16 cellular contexts compared by ENCODE assay signal in genomic region chr15:74418575-74419338, GRCh38. TPM values are rescaled to one million over a fixed set of nuclear protein-coding genes. Genes with fewer than 3 reads are reported as not detected.
DNase-seq lines count a peak whose midpoint lies in the region; ATAC-seq, FAIRE-seq and TF ChIP-seq lines count a peak whose summit lies in the region.
"Had no signal": no experiment of that assay in that cellular context is flagged by ENCODE, and none has a peak within 500 bp of the region (broad histone marks: within the 10 kb centered on the region; RNA-seq: fewer than 3 reads in every experiment).

No MANE protein-coding gene starts in this region.

- no peaks in the 10 kb centered on the region for H3K9me3 Mint-ChIP-seq in T-helper 2 cell treated with Interferon-gamma antibody and Interleukin-4, amounts not matched to agents 5 μg/mL and 100 μg/mL, for 36 hours
- H3K9me3 Mint-ChIP-seq: CD4-positive, alpha-beta T cell had no signal

- H2AK5ac ChIP-seq in H1 (ENCODE audit: low read depth, low read length) = no peak overlapping the region

- POLR2A ChIA-PET in H1 (lab: Charles Lee; ENCODE audit: partially characterized antibody) = interaction anchor here (1.7 to 3.3 kb wide), 2 partner anchors 7 to 13 kb away, joined by 5 to 8 read pairs; no protein-coding TSS in a partner anchor

- H3K4me3 ChIP-seq in RWPE2 (ENCODE audit: severe bottlenecking) (no peak overlapping the region), H1 (ENCODE audit: extremely low read depth in 1 of 4, insufficient read depth in 2 of 4, low read depth in 3 of 4, low read length in 4 of 4) (no peak overlapping the region), spleen (no peak overlapping the region)

- no peak overlapping the region for H2BK15ac ChIP-seq in H1 (ENCODE audit: low read length)

- H2AFZ ChIP-seq in H1 (ENCODE audit: low read length) = no peak overlapping the region

- H3K14ac ChIP-seq in H1 (ENCODE audit: insufficient read length) = no peak overlapping the region

- H4K20me1 ChIP-seq in H1 (replicated peaks in 1 of 2; ENCODE audit: control insufficient read depth in 1 of 2, insufficient read depth in 2 of 2, low read length in 2 of 2) = peaks cover 6 to 18% of the 10 kb centered on the region in 2 experiments

- H3K27ac Mint-ChIP-seq in T-helper 2 cell treated with Interferon-gamma antibody and Interleukin-4, amounts not matched to agents 5 μg/mL and 100 μg/mL, for 36 hours = peak overlapping the region; percentile 29
- H3K27ac Mint-ChIP-seq: CD4-positive, alpha-beta T cell had no signal

- H3K36me3 ChIP-seq in RWPE2 (ENCODE audit: low read depth) (peaks cover 40% of the 10 kb centered on the region), H1 (ENCODE audit: control insufficient read depth in 2 of 4, insufficient read depth in 4 of 4, low read length in 3 of 4) (peaks cover 0 to 7% (median under 1%) of the 10 kb centered on the region in 4 experiments; a peak in 3 of 8 replicates), spleen (peaks cover 0 to 68% (median 45%) of the 10 kb centered on the region in 6 donors)

- no peak overlapping the region for H3K23ac ChIP-seq in H1 (ENCODE audit: insufficient read length)

- H3K4me2 ChIP-seq in H1 (ENCODE audit: insufficient read depth in 1 of 2, low read depth in 2 of 2, low read length in 2 of 2) = no peak overlapping the region
- H3K4me2 ChIP-seq: SK-N-SH had no signal

- no peak for TF ChIP-seq RAD21 in H1 (IDR thresholded peaks at IDR 0.05 in 1 of 2, conservative IDR thresholded peaks at IDR 0.05 in 1 of 2; ENCODE audit: low read depth in 2 of 2, low read length in 2 of 2)

- H3K79me1 ChIP-seq in H1 (ENCODE audit: low read depth, low read length) = peaks cover 9% of the 10 kb centered on the region

- H3K9ac ChIP-seq in H1 (replicated peaks in 1 of 4; ENCODE audit: extremely low read depth in 1 of 4, low read depth in 3 of 4, low read length in 3 of 4) = no peak overlapping the region
- H3K9ac ChIP-seq: SK-N-SH had no signal

- H3K4ac ChIP-seq in H1 (replicated peaks; ENCODE audit: insufficient read length, low read depth, low read length) = no peak overlapping the region

- no peak overlapping the region for H4K91ac ChIP-seq in H1 (replicated peaks; ENCODE audit: insufficient read length, low read length)

- peaks cover 28% of the 10 kb centered on the region for H3K4me1 Mint-ChIP-seq in T-helper 2 cell treated with Interferon-gamma antibody and Interleukin-4, amounts not matched to agents 5 μg/mL and 100 μg/mL, for 36 hours (ENCODE audit: low read depth)

- H2BK12ac ChIP-seq in H1 (ENCODE audit: low read depth, low read length) = no peak overlapping the region

- H4K5ac ChIP-seq in H1 (ENCODE audit: insufficient read length, low read depth, low read length) = no peak overlapping the region

- peak overlapping the region; percentile 95 for H3K27ac ChIP-seq in RWPE2 (ENCODE audit: poor library complexity, severe bottlenecking)
- H3K27ac ChIP-seq in H1 (ENCODE audit: low read depth, low read length) = no peak overlapping the region
- H3K27ac ChIP-seq in spleen = peak overlapping the region in 6 of 8 donors; percentile 36 to 97 (median 93)

- H3K27me3 ChIP-seq in RWPE2 (ENCODE audit: insufficient read depth, poor library complexity, severe bottlenecking) (no peaks in the 10 kb centered on the region), H1 (replicated peaks in 1 of 4; ENCODE audit: control insufficient read depth in 3 of 4, extremely low read depth in 1 of 4, insufficient read depth in 3 of 4, low read length in 3 of 4) (no peaks in the 10 kb centered on the region), spleen (replicated peaks in 1 of 7) (no peaks in the 10 kb centered on the region)

- no peak overlapping the region for H2BK20ac ChIP-seq in H1 (ENCODE audit: low read length)

- 0 out of 4 replicates have a peak, but pooled peaks cover 0 to 6% of the 10 kb centered on the region in 2 experiments for H3K79me2 ChIP-seq in H1 (ENCODE audit: control insufficient read depth in 1 of 2, insufficient read depth in 2 of 2, low read length in 2 of 2)

- no peak overlapping the region for H2BK5ac ChIP-seq in H1 (ENCODE audit: low read depth, low read length)

- TF ChIP-seq POLR2A in H1 (IDR thresholded peaks at IDR 0.05; ENCODE audit: control extremely low read depth in 1 of 2, low read depth in 2 of 2, low read length in 2 of 2) = no peak
- TF ChIP-seq POLR2A in spleen (IDR thresholded peaks at IDR 0.05) = no peak

- FAIRE-seq in H1 (lab: Jason Lieb, UNC) = no peak
- FAIRE-seq: frontal cortex had no signal

- ATAC-seq in RWPE2 (ENCODE audit: low read depth) = no peak
- no peak for ATAC-seq in GM19467 (IDR thresholded peaks at IDR 0.05; ENCODE audit: unreplicated experiment)

- H3K56ac ChIP-seq in H1 (replicated peaks; ENCODE audit: insufficient read length, low read depth, low read length) = no peak overlapping the region

- 87% methylated on average over 12 of the region's 16 CpGs; no CpG with 5 or more reads in 1 of the 2 experiments for WGBS in H1 (ENCODE audit: extremely low coverage in 1 of 2, insufficient coverage in 1 of 2, insufficient read length in 1 of 2, insufficient replicate concordance in 2 of 2, low coverage in 1 of 2, low lambda C conversion rate in 2 of 2, missing lambda C conversion rate in 1 of 2), 2 experiments
- 60 to 70% (median 67%) methylated on average over 8 to 16 of the region's 16 CpGs for WGBS in spleen, 5 donors

- peaks cover 3% of the 10 kb centered on the region; the same call in 1 of the 2 replicates for H3K23me2 ChIP-seq in H1 (ENCODE audit: low read depth, low read length)

- H4K8ac ChIP-seq in H1 (ENCODE audit: extremely low read depth, insufficient read depth, low read length) = peak overlapping the region; percentile 3; the same call in 1 of the 2 replicates

- DNase-seq in T-helper 2 cell treated with Interferon-gamma antibody and Interleukin-4, amounts not matched to agents 5 μg/mL and 100 μg/mL, for 36 hours (ENCODE audit: low spot score) = no peak
- DNase-seq in T-helper 2 cell (no peak), RWPE2 (ENCODE audit: low spot score) (no peak), H1 (ENCODE audit: low read depth in 1 of 2, low spot score in 2 of 2) (no peak), spleen (no peak), NCI-H2081 (lab: John Stamatoyannopoulos, UW) (no peak), NCI-H1436 treated with DMSO at 0.1 percent for 48 hours (lab: John Stamatoyannopoulos, UW) (no peak)
- DNase-seq: 8988T; CD4-positive, alpha-beta T cell; cerebellar nuclear complex; midbrain; SK-N-SH had no signal

- CTCF ChIA-PET in H1 (lab: Charles Lee; ENCODE audit: partially characterized antibody) = interaction anchor here (0.7 to 41.3 kb wide), 9 partner anchors 8 to 39 kb away, joined by 3 to 1311 read pairs (median 5); partner anchors contain the start of gene CYP11A1

- no peak overlapping the region for H2BK120ac ChIP-seq in H1 (replicated peaks; ENCODE audit: low read depth, low read length)

- no peak for TF ChIP-seq EP300 in H1 (IDR thresholded peaks at IDR 0.05; ENCODE audit: borderline replicate concordance in 1 of 2, low read depth in 2 of 2, low read length in 2 of 2)

- intact Hi-C loops in spleen (cut with DNase I; ENCODE audit: low total_unique reads) = no loop called here

- H3K18ac ChIP-seq in H1 (ENCODE audit: extremely low read depth, low read length) = no peak overlapping the region

- H3K9me3 ChIP-seq in RWPE2 (ENCODE audit: severe bottlenecking) (no peaks in the 10 kb centered on the region), H1 (ENCODE audit: insufficient read depth in 2 of 2, low read depth in 1 of 2, low read length in 1 of 2) (no peaks in the 10 kb centered on the region), spleen (no peaks in the 10 kb centered on the region)
- H3K9me3 ChIP-seq: SK-N-SH had no signal

- no peak for TF ChIP-seq CTCF in RWPE2 (IDR thresholded peaks at IDR 0.05; ENCODE audit: poor library complexity, severe bottlenecking)
- no peak for TF ChIP-seq CTCF in H1 (IDR thresholded peaks at IDR 0.05; ENCODE audit: control extremely low read depth in 1 of 3, insufficient read depth in 1 of 3, low read depth in 1 of 3, low read length in 3 of 3)
- TF ChIP-seq CTCF in spleen (IDR thresholded peaks at IDR 0.05 in 8 of 11, conservative IDR thresholded peaks at IDR 0.05 in 3 of 11) = no peak

- peaks cover 9% of the 10 kb centered on the region for H3K36me3 Mint-ChIP-seq in T-helper 2 cell treated with Interferon-gamma antibody and Interleukin-4, amounts not matched to agents 5 μg/mL and 100 μg/mL, for 36 hours (ENCODE audit: low read depth)

- no peaks in the 10 kb centered on the region for H3K27me3 Mint-ChIP-seq in T-helper 2 cell treated with Interferon-gamma antibody and Interleukin-4, amounts not matched to agents 5 μg/mL and 100 μg/mL, for 36 hours (ENCODE audit: low read depth)
- H3K27me3 Mint-ChIP-seq: CD4-positive, alpha-beta T cell had no signal

- H3K4me1 ChIP-seq in RWPE2 (ENCODE audit: insufficient read depth, poor library complexity, severe bottlenecking) = peaks cover 67% of the 10 kb centered on the region
- H3K4me1 ChIP-seq in H1 (replicated peaks in 1 of 4; ENCODE audit: control insufficient read depth in 3 of 4, insufficient read depth in 4 of 4, low read length in 3 of 4) = peaks cover 7 to 26% (median 20%) of the 10 kb centered on the region in 4 experiments
- peaks cover 33 to 100% (median 90%) of the 10 kb centered on the region in 6 donors for H3K4me1 ChIP-seq in spleen

- H3K4me3 Mint-ChIP-seq in T-helper 2 cell treated with Interferon-gamma antibody and Interleukin-4, amounts not matched to agents 5 μg/mL and 100 μg/mL, for 36 hours = no peak overlapping the region
- H3K4me3 Mint-ChIP-seq: CD4-positive, alpha-beta T cell had no signal

RNA-seq across cellular contexts. Expression of gene SEMA7A, which starts 15.0 kb away (rescaled TPM):
- 14.6 and 15.0 TPM in 2 replicates for total RNA-seq in H1 (2021; fragmentation: NEBNext Ultra II Directional; extraction: Animal tissue kit (Norgen Biotek cat#: 25700))
- polyA plus RNA-seq in H1 (2011; rRNA removed) (10.7 and 13.4 TPM in 2 replicates), spleen (100 to 1,000 TPM in 1 of 3 donors, 10 to 100 TPM in 2; 41.6 to 154 (median 78.4) TPM)
- polyA plus RNA-seq in H1 (2011; cell fraction: cytosol; rRNA removed) = 10.9 TPM
- polyA plus RNA-seq in H1 (2011; cell fraction: nucleus; rRNA removed) = 19.2 TPM
- 10.5 to 14.0 TPM (median 12.0 TPM) in 4 replicates for polyA plus RNA-seq in H1 (2012, experiment 1 of 2)
- polyA plus RNA-seq in H1 (2012, experiment 2 of 2) = 11.5 TPM
- 16.7 TPM for polyA plus RNA-seq in H1 (2013, experiment 1 of 2)
- polyA plus RNA-seq in H1 (2013, experiment 2 of 2) = 16.7 TPM
- polyA minus RNA-seq in H1 (2011; rRNA and poly(A)+ RNA removed) = 10.7 and 12.5 TPM in 2 replicates
- polyA minus RNA-seq in H1 (2011; cell fraction: cytosol; rRNA and poly(A)+ RNA removed) = 4.6 TPM
- polyA minus RNA-seq in H1 (2011; cell fraction: nucleus; rRNA and poly(A)+ RNA removed) = 9.5 TPM
- total RNA-seq in spleen = 100 to 1,000 TPM in 5 of 7 donors, 10 to 100 TPM in 2; 74.9 to 150 (median 132) TPM

RNA-seq across cellular contexts. Expression of gene UBL7, which starts 42.2 kb away (rescaled TPM):
- total RNA-seq in H1 (2021; fragmentation: NEBNext Ultra II Directional; extraction: Animal tissue kit (Norgen Biotek cat#: 25700)) = 71.5 and 76.7 TPM in 2 replicates
- 183 and 186 TPM in 2 replicates for polyA plus RNA-seq in H1 (2011; rRNA removed)
- polyA plus RNA-seq in H1 (2011; cell fraction: cytosol; rRNA removed) = 101 TPM
- polyA plus RNA-seq in H1 (2011; cell fraction: nucleus; rRNA removed) = 85.9 TPM
- polyA plus RNA-seq in H1 (2012, experiment 1 of 2) = 56.4 to 78.9 TPM (median 73.2 TPM) in 4 replicates
- 143 TPM for polyA plus RNA-seq in H1 (2012, experiment 2 of 2)
- polyA plus RNA-seq in H1 (2013, experiment 1 of 2) = 41.2 TPM
- polyA plus RNA-seq in H1 (2013, experiment 2 of 2) = 42.3 TPM
- 83.6 and 88.4 TPM in 2 replicates for polyA minus RNA-seq in H1 (2011; rRNA and poly(A)+ RNA removed)
- 31.5 TPM for polyA minus RNA-seq in H1 (2011; cell fraction: cytosol; rRNA and poly(A)+ RNA removed)
- 27.7 TPM for polyA minus RNA-seq in H1 (2011; cell fraction: nucleus; rRNA and poly(A)+ RNA removed)
- 10 to 100 TPM; 37.4 to 83.9 (median 47.8) TPM for total RNA-seq in spleen
- 10 to 100 TPM; 36.9 to 58.2 (median 42.3) TPM for polyA plus RNA-seq in spleen

RNA-seq across cellular contexts. Expression of gene CYP11A1, which starts 51.3 kb away (rescaled TPM):
- total RNA-seq in H1 (2021; fragmentation: NEBNext Ultra II Directional; extraction: Animal tissue kit (Norgen Biotek cat#: 25700)) = 1.9 and 3.3 TPM in 2 replicates
- polyA plus RNA-seq in H1 (2011; rRNA removed) = 7.2 and 7.5 TPM in 2 replicates
- polyA plus RNA-seq in H1 (2011; cell fraction: cytosol; rRNA removed) = 6.9 TPM
- polyA plus RNA-seq in H1 (2011; cell fraction: nucleus; rRNA removed) = 7.1 TPM
- 3.6 to 5.9 TPM (median 4.9 TPM) in 4 replicates for polyA plus RNA-seq in H1 (2012, experiment 1 of 2)
- 4.9 TPM for polyA plus RNA-seq in H1 (2012, experiment 2 of 2)
- 2.0 TPM for polyA plus RNA-seq in H1 (2013, experiment 1 of 2)
- 2.0 TPM for polyA plus RNA-seq in H1 (2013, experiment 2 of 2)
- polyA minus RNA-seq in H1 (2011; rRNA and poly(A)+ RNA removed) = 6.3 and 7.6 TPM in 2 replicates
- 4.3 TPM for polyA minus RNA-seq in H1 (2011; cell fraction: cytosol; rRNA and poly(A)+ RNA removed)
- 2.8 TPM for polyA minus RNA-seq in H1 (2011; cell fraction: nucleus; rRNA and poly(A)+ RNA removed)
- 10 to 100 TPM in 1 of 7 donors, 1 to 10 TPM in 6; 3.2 to 14.3 (median 5.0) TPM for total RNA-seq in spleen
- 1 to 10 TPM; 1.6 to 3.6 (median 1.7) TPM for polyA plus RNA-seq in spleen
- total RNA-seq: CD4-positive, alpha-beta T cell; frontal cortex; LHCN-M2; NCI-H460 had no signal
